8 cellular contexts compared by ENCODE assay signal in the genomic region with DNA sequence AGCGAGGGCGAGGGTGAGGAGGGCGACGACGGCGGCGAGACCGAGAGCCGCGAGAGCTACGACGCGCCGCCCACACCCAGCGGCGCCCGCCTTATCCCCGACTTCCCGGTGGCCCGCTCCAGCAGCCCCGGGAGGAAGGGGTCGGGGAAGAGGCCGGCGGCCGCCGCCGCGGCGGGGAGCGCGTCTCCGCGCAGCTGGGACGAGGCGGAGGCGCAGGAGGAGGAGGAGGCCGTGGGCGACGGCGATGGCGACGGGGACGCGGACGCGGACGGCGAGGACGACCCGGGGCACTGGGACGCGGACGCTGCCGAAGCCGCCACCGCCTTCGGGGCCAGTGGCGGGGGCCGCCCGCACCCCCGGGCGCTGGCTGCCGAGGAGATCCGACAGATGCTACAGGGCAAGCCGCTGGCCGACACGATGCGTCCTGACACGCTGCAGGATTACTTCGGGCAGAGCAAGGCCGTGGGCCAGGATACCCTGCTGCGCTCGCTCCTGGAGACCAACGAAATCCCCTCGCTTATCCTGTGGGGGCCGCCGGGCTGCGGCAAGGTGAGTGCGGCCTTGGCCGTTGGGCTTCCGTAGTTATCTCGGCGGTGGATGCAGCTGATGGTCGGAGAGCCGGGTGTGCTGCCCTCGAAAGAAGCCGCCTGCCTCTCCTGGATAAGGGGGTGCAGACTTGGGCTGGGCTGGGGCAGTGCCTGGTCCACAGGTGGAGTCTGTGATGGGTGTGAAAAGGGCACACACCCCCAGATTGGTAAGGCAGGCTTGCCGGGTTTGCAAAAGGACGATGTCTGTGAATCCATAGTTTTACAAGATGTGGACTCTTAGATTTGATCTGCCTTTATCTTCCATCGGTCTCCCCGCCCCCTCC. TPM values are rescaled to one million over a fixed set of nuclear protein-coding genes. Genes with fewer than 3 reads are reported as not detected.
DNase-seq lines count a peak whose midpoint lies in the region; ATAC-seq, FAIRE-seq and TF ChIP-seq lines count a peak whose summit lies in the region.

No MANE protein-coding gene starts in this region.

- FAIRE-seq in GM12878 (lab: Jason Lieb, UNC) = no peak

- peak overlapping the region; percentile 87 for H3K4me2 ChIP-seq in GM12878 (ENCODE audit: control insufficient read depth, insufficient read depth)

- TF ChIP-seq POLR2A in GM12878 (IDR thresholded peaks at IDR 0.05; ENCODE audit: low read depth, low read length) = peak; percentile 4; the same call in 1 of the 2 replicates

- SMC1A ChIA-PET in GM12878 (lab: Charles Lee; ENCODE audit: uncharacterized antibody, unreplicated experiment) = interaction anchor here (0.6 to 1.2 kb wide), 6 partner anchors 9 to 167 kb away, joined by 3 to 4 read pairs (median 3); a partner anchor contains a TSS

- CTCF ChIA-PET in GM12878 (lab: Yijun Ruan, JAX) = interaction anchor here (0.5 to 4.0 kb wide), 10 partner anchors 8 to 224 kb away, joined by 3 to 41 read pairs (median 4); a partner anchor contains a TSS

- no peaks in the 10 kb centered on the region for H3K27me3 ChIP-seq in SJCRH30
- H3K27me3 ChIP-seq in GM12878 (replicated peaks in 1 of 2; ENCODE audit: control insufficient read depth in 2 of 2, insufficient read depth in 2 of 2, low read length in 1 of 2) = no peaks in the 10 kb centered on the region

- intact Hi-C loops in GM12878 (cut with micrococcal nuclease; ENCODE audit: unreplicated experiment) = no loop called here

- DNase-seq in AML-193 (lab: John Stamatoyannopoulos, UW) = peak; percentile 9 to 24
- DNase-seq in SJCRH30 = peak in 1 of 2 experiments; percentile 30
- DNase-seq in GM12878 (ENCODE audit: low read depth, low spot score) = no peak
- peak; percentile 76 for DNase-seq in iPS-NIHi11 (ENCODE audit: low spot score)
- DNase-seq in stimulated activated CD4-positive, alpha-beta T cell treated with anti-CD3 and anti-CD28 coated beads, Interleukin-15, amount 100 ng/mL, for 24 hours = peak; percentile 62
- DNase-seq in COLO829 (ENCODE audit: low spot score) = no peak

- peak overlapping the region; percentile 81 for H3K9ac ChIP-seq in GM12878 (ENCODE audit: control insufficient read depth, insufficient read depth, low read length)

- POLR2A ChIA-PET in GM12878 (lab: Charles Lee) = interaction anchor here (0.6 to 1.4 kb wide), 3 partner anchors 14 to 223 kb away, joined by 5 to 9 read pairs (median 5); no protein-coding TSS in a partner anchor

- peaks cover 3% of the 10 kb centered on the region; the same call in 1 of the 2 replicates for H4K20me1 ChIP-seq in GM12878 (ENCODE audit: control insufficient read depth, insufficient read depth)

- no peak for TF ChIP-seq EP300 in GM12878 (IDR thresholded peaks at IDR 0.05; ENCODE audit: borderline replicate concordance in 1 of 2, control insufficient read depth in 1 of 2, low read depth in 2 of 2, low read length in 2 of 2)

- TF ChIP-seq RAD21 in GM12878 (IDR thresholded peaks at IDR 0.05; ENCODE audit: insufficient read depth, low read depth, low read length) = no peak

- H3K27ac ChIP-seq in SJCRH30 (peak overlapping the region; percentile 44; the same call in 1 of the 2 replicates), GM12878 (ENCODE audit: control insufficient read depth, insufficient read depth) (peak overlapping the region; percentile 72)

- H3K9me3 ChIP-seq in SJCRH30 (replicated peaks) (no peaks in the 10 kb centered on the region), GM12878 (replicated peaks; ENCODE audit: control insufficient read depth, insufficient read depth, low read length) (no peaks in the 10 kb centered on the region; the same call in 2 of the 3 replicates)

- in situ Hi-C loops in GM12878 (cut with MboI) = no loop called here

- H3K4me1 ChIP-seq in SJCRH30 (peaks cover 14% of the 10 kb centered on the region), GM12878 (ENCODE audit: control insufficient read depth, insufficient read depth, low read length) (peaks cover 11% of the 10 kb centered on the region)

- H3K79me2 ChIP-seq in GM12878 (ENCODE audit: control insufficient read depth, insufficient read depth, low read length) = peaks cover 51% of the 10 kb centered on the region

- ATAC-seq in GM18868 (IDR thresholded peaks at IDR 0.05; ENCODE audit: unreplicated experiment) = peak; percentile 17
- peak; percentile 6 for ATAC-seq in HG03095 (IDR thresholded peaks at IDR 0.05; ENCODE audit: unreplicated experiment)
- peak; percentile 14 for ATAC-seq in GM12878

- peak overlapping the region; percentile 88 for H2AFZ ChIP-seq in GM12878 (ENCODE audit: control insufficient read depth, low read depth, low read length)

- BruUV-seq in GM12878 (replicated peaks; lab: Mats Ljungman, UMichigan) = no TSS peak

- peak overlapping the region; percentile 75 for H3K4me3 ChIP-seq in SJCRH30
- H3K4me3 ChIP-seq in GM12878 = peak overlapping the region; percentile 92

- WGBS in GM12878 (ENCODE audit: insufficient coverage, insufficient replicate concordance, low lambda C conversion rate, missing lambda C conversion rate) = under 1% methylated on average over 82 of the region's 91 CpGs

- no peak for TF ChIP-seq CTCF in GM12878 (IDR thresholded peaks at IDR 0.05 in 2 of 3, conservative IDR thresholded peaks at IDR 0.05 in 1 of 3; ENCODE audit: control insufficient read depth in 2 of 3, extremely low read depth in 1 of 3, insufficient read depth in 1 of 3, low read depth in 3 of 3, low read length in 3 of 3)

- RAD21 ChIA-PET in GM12878 (lab: Charles Lee; ENCODE audit: unreplicated experiment) = interaction anchor here (0.7 to 1.6 kb wide), 4 partner anchors 75 to 1194 kb away, joined by 3 to 4 read pairs (median 4); a partner anchor contains a TSS

- H3K36me3 ChIP-seq in SJCRH30 (peaks cover 11% of the 10 kb centered on the region), GM12878 (ENCODE audit: control insufficient read depth in 2 of 2, insufficient read depth in 2 of 2, low read length in 1 of 2) (peaks cover 3 to 5% of the 10 kb centered on the region in 2 experiments; a peak in 3 of 4 replicates)

TF ChIP-seq in GM12878, 131 proteins besides CTCF, POLR2A, EP300 and RAD21:
- TF ChIP-seq SIX5 (IDR thresholded peaks at IDR 0.05; ENCODE audit: low read depth, low read length, severe bottlenecking) (no peak), DPF2 (IDR thresholded peaks at IDR 0.05) (peak; percentile 65; the same call in 1 of the 2 replicates), EGR1 (IDR thresholded peaks at IDR 0.05; ENCODE audit: borderline replicate concordance in 1 of 2, low read depth in 2 of 2, low read length in 2 of 2) (peak in 1 of 2 experiments; percentile 35; a peak in 1 of 3 replicates), FOXK2 (IDR thresholded peaks at IDR 0.05) (no peak)
TF ChIP-seq in GM12878: peak in this region for 2.

RNA-seq across cellular contexts. Expression of a gene that starts 0.9 kb away (rescaled TPM):
- total RNA-seq in SJCRH30 (2014; rRNA removed; shearing (Covaris generic)) = 68.3 and 74.8 TPM in 2 replicates
- total RNA-seq in GM12878 (2013; cell fraction: nucleolus; rRNA removed) = 21.8 and 24.7 TPM in 2 replicates
- total RNA-seq in GM12878 (2014; rRNA removed) (26.2 and 29.6 TPM in 2 replicates), GM12878 (2014; rRNA removed; fragmentation: Illumina TruSeq; extraction: Trizol) (23.1 and 23.5 TPM in 2 replicates), GM12878 (2021) (24.9 and 25.1 TPM in 2 replicates)
- polyA plus RNA-seq in GM12878 (2011; ENCODE audit: low read depth) = 8.4 TPM
- polyA plus RNA-seq in GM12878 (2011; rRNA removed) (25.0 and 30.5 TPM in 2 replicates), GM12878 (2014; fragmentation: Illumina TruSeq; extraction: Trizol) (17.8 and 30.2 TPM in 2 replicates), GM12878 (2014; fragmentation: Nextera tagmentation; extraction: Ambion mirVana) (10 to 100 TPM in 1 of 2 experiments, 1 to 10 TPM in 1; 9.3 to 13.6 TPM), GM12878 (2014; rRNA removed) (28.2 and 29.8 TPM in 2 replicates), GM12878 (2016; fragmentation: Nextera tagmentation; extraction: Ambion mirVana) (10 to 100 TPM; 13.1 to 14.2 TPM)
- polyA plus RNA-seq in GM12878 (2011; cell fraction: cytosol; rRNA removed) = 39.8 and 46.6 TPM in 2 replicates
- polyA plus RNA-seq in GM12878 (2011; cell fraction: nucleus; rRNA removed) = 40.1 and 56.2 TPM in 2 replicates
- polyA plus RNA-seq in GM12878 (2012) = 19.7 TPM in 2 replicates
- polyA minus RNA-seq in GM12878 (2011; rRNA and poly(A)+ RNA removed) = 21.8 and 30.3 TPM in 2 replicates
- 7.9 and 9.1 TPM in 2 replicates for polyA minus RNA-seq in GM12878 (2011; cell fraction: cytosol; rRNA and poly(A)+ RNA removed)
- 17.0 and 27.7 TPM in 2 replicates for polyA minus RNA-seq in GM12878 (2011; cell fraction: nucleus; rRNA and poly(A)+ RNA removed)

RNA-seq across cellular contexts. Expression of a gene that starts 15.4 kb away (rescaled TPM):
- total RNA-seq in SJCRH30 (2014; rRNA removed; shearing (Covaris generic)) = 2.3 and 3.0 TPM in 2 replicates
- 0.07 and 0.08 TPM in 2 replicates for total RNA-seq in GM12878 (2013; cell fraction: nucleolus; rRNA removed)
- total RNA-seq in GM12878 (2014; rRNA removed) (under 0.01 TPM in 2 replicates), GM12878 (2014; rRNA removed; fragmentation: Illumina TruSeq; extraction: Trizol) (0.04 and 0.09 TPM in 2 replicates), GM12878 (2021) (0.05 TPM in 2 replicates)
- polyA plus RNA-seq in GM12878 (2011; ENCODE audit: low read depth) = not detected
- polyA plus RNA-seq in GM12878 (2011; rRNA removed) (0.05 and 0.06 TPM in 2 replicates), GM12878 (2014; fragmentation: Illumina TruSeq; extraction: Trizol) (0.06 and 0.11 TPM in 2 replicates), GM12878 (2014; fragmentation: Nextera tagmentation; extraction: Ambion mirVana) (under 1 TPM; under 0.01 to 0.05 TPM), GM12878 (2014; rRNA removed) (0.03 and 0.09 TPM in 2 replicates), GM12878 (2016; fragmentation: Nextera tagmentation; extraction: Ambion mirVana) (under 1 TPM in 1 of 2 experiments, not detected in 1; 0.09 TPM)
- 0.03 and 0.04 TPM in 2 replicates for polyA plus RNA-seq in GM12878 (2011; cell fraction: cytosol; rRNA removed)
- 0.15 TPM in 2 replicates for polyA plus RNA-seq in GM12878 (2011; cell fraction: nucleus; rRNA removed)
- 0.07 TPM in 2 replicates for polyA plus RNA-seq in GM12878 (2012)
- 0.05 TPM in 1 of 2 replicates, not detected in the other for polyA minus RNA-seq in GM12878 (2011; rRNA and poly(A)+ RNA removed)
- polyA minus RNA-seq in GM12878 (2011; cell fraction: cytosol; rRNA and poly(A)+ RNA removed) = not detected in 2 replicates
- 0.10 TPM in 1 of 2 replicates, not detected in the other for polyA minus RNA-seq in GM12878 (2011; cell fraction: nucleus; rRNA and poly(A)+ RNA removed)

Comparison
In these comparisons a context has a peak if more than half of its experiments do, and no peak if none do; other contexts are left out.
1. DNase-seq: peak in AML-193 (2 of 2), iPS-NIHi11 (single experiment) and stimulated activated CD4-positive, alpha-beta T cell treated with anti-CD3 and anti-CD28 coated beads, Interleukin-15, amount 100 ng/mL, for 24 hours (single experiment); none in GM12878 (single experiment) and COLO829 (single experiment).
2. Peak in every context shown above with its lines, with median percentiles within 50 percentile points of each other: ATAC-seq.